25 cellular contexts compared by ENCODE assay signal in the genomic region with DNA sequence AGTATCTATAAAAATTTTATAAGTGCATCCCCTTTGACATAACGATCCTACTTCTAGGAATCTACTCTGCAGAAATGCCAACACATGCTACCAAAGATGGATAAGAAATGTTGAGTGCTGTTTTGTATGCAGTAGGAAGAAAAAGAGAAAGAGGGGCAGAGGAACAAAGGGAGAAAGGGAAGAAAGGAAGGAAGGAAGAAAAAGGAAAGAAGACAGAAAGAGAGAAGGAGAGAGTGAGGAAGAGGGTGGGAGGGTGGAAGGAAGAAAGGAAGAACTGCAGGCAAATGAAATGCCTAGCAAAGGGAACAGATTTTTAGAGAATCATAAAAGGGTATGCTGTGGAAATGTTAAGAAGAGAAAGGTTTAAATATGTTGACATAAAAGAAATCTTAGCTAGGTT. TPM values are rescaled to one million over a fixed set of nuclear protein-coding genes. Genes with fewer than 3 reads are reported as not detected.
"Had no signal": no experiment of that assay in that cellular context is flagged by ENCODE, and none has a peak within 500 bp of the region (broad histone marks: within the 10 kb centered on the region; RNA-seq: fewer than 3 reads in every experiment).

No MANE protein-coding gene starts in this region.

- H3K27ac ChIP-seq: KMS-11, SJSA1, SK-N-MC had no signal

- H3K4me3 ChIP-seq: SJSA1, SK-N-MC had no signal

- H3K9me3 ChIP-seq: SJSA1 had no signal

- H3K27me3 ChIP-seq: SJSA1 had no signal

- FAIRE-seq: HepG2, RCC 7860 had no signal

- H3K4me2 ChIP-seq: KMS-11 had no signal

- ATAC-seq: HepG2 had no signal

- H3K9ac ChIP-seq: KMS-11 had no signal

- DNase-seq: IMR-90, Kasumi-1, MM.1S, NCI-H1092 treated with DMSO at 0.1 percent for 48 hours, NCI-H1436, NCI-H187, NCI-H2029, NCI-H2081 treated with DMSO at 0.1 percent for 48 hours, NCI-H2171, NCI-H226, NCI-H446, NCI-H510A, NCI-H524 treated with DMSO at 0.1 percent for 48 hours, NCI-H69, NCI-H774, Right ventricle myocardium superior, RPMI8226, SIG-M5 had no signal

RNA-seq across cellular contexts. Expression of gene ALDOB, which starts 48.5 kb away (rescaled TPM):
- total RNA-seq: HT1080, IMR-90, M059J, SJSA1 had no signal
